Comparison of ENCODE assay signal across 8 cellular contexts in the genomic region with DNA sequence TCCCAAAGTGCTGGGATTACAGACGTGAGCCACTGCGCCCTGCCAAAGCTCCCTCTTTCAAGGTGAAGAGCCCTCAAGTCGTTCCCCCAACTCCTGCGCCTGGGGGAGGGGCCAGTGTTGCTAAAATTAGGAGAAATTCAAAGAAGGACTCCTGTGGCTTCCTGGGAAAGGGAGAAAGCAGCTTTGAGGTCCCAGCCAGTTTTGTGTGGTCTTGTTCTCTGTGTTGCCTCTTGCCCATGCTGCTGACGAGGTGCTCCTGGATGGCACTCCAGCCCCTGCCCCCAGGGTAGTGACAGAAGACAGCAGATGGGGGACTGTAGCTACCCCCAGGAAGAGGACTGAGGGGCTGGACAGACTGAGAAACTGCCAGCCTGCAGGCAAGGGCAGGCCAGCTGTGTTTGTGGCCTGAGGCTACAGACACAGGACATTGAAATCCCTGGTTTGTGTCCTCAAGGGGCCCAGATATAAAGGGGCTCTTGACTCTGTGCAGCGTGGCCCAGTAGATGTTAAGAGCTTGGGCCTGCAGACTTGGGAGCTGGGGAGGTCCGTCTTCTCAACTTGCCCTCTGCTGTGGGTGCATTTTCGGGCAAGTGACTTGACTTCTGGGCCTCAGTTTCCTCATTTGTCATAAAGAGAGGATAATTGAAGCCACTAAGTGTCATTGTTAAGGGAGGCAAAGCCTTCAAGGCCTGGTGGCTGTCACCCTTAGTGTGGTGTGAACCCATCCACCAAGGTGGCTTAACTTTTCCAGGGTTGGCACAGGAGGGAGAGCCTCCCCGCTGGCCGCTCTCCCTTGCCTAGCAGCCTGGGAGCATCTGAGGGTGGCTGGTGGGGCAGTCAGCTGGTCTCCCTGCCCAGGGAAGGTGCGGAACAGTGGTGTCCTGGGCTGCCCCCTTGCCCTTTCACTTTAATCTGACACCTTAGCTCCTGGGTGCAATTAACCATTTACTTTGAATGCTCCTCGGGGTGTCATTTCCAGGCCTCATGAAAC. TPM values are rescaled to one million over a fixed set of nuclear protein-coding genes. Genes with fewer than 3 reads are reported as not detected.
DNase-seq lines count a peak whose midpoint lies in the region; ATAC-seq, FAIRE-seq and TF ChIP-seq lines count a peak whose summit lies in the region.

No MANE protein-coding gene starts in this region.

- intact Hi-C loops in activated CD8-positive, alpha-beta T cell treated with anti-CD3 and anti-CD28 coated beads for 36 hours (cut with micrococcal nuclease) = loop anchor here (5.0 kb wide), 2 partner anchors 77 to 127 kb away; a partner anchor contains a TSS
- intact Hi-C loops in kidney (cut with DNase I) (no loop called here), Calu3 (cut with micrococcal nuclease; ENCODE audit: unreplicated experiment) (no loop called here)

- peak overlapping the region; percentile 96 for H3K4me3 Mint-ChIP-seq in activated naive CD4-positive, alpha-beta T cell treated with anti-CD3 and anti-CD28 coated beads, Interleukin-2, amount 10 ng/mL, durations not matched to agents 7 days and 5 days
- peak overlapping the region; percentile 96 for H3K4me3 Mint-ChIP-seq in activated CD8-positive, alpha-beta T cell treated with anti-CD3 and anti-CD28 coated beads for 36 hours
- H3K4me3 Mint-ChIP-seq in Calu3 (ENCODE audit: low read depth, unreplicated experiment) = no peak overlapping the region

- peak; percentile 40 for DNase-seq in activated naive CD4-positive, alpha-beta T cell treated with anti-CD3 and anti-CD28 coated beads, Interleukin-2, amount 10 ng/mL, durations not matched to agents 7 days and 5 days
- no peak for DNase-seq in activated naive CD4-positive, alpha-beta T cell treated with Interleukin-2 at 50 U/mL for 16 hours
- peak; percentile 60 for DNase-seq in activated CD8-positive, alpha-beta T cell treated with anti-CD3 and anti-CD28 coated beads for 36 hours
- DNase-seq in kidney (peak; percentile 66), RCC 7860 (ENCODE audit: low spot score) (no peak), SKM-1 treated with dmso at 0.1 percent for 144 hours (lab: John Stamatoyannopoulos, UW; ENCODE audit: unreplicated experiment) (no peak), Calu3 (no peak)

- 77% methylated on average over 12 of the region's 12 CpGs for WGBS in thymus

- BruUV-seq in Calu3 (replicated peaks; lab: Mats Ljungman, UMichigan) = no TSS peak

- H3K27ac ChIP-seq in kidney (ENCODE audit: low read depth in 2 of 2, low read length in 2 of 2) (no peak overlapping the region), thymus (ENCODE audit: low read depth) (peak overlapping the region; percentile 54)

- H3K27me3 Mint-ChIP-seq in activated naive CD4-positive, alpha-beta T cell treated with anti-CD3 and anti-CD28 coated beads, Interleukin-2, amount 10 ng/mL, durations not matched to agents 7 days and 5 days = peaks cover 10% of the 10 kb centered on the region
- H3K27me3 Mint-ChIP-seq in activated CD8-positive, alpha-beta T cell treated with anti-CD3 and anti-CD28 coated beads for 36 hours = no peaks in the 10 kb centered on the region
- no peaks in the 10 kb centered on the region for H3K27me3 Mint-ChIP-seq in Calu3 (ENCODE audit: unreplicated experiment)

- H3K36me3 Mint-ChIP-seq in activated naive CD4-positive, alpha-beta T cell treated with anti-CD3 and anti-CD28 coated beads, Interleukin-2, amount 10 ng/mL, durations not matched to agents 7 days and 5 days = peaks cover 56% of the 10 kb centered on the region
- H3K36me3 Mint-ChIP-seq in activated CD8-positive, alpha-beta T cell treated with anti-CD3 and anti-CD28 coated beads for 36 hours (ENCODE audit: low read depth) = peaks cover 56% of the 10 kb centered on the region
- peaks cover 83% of the 10 kb centered on the region for H3K36me3 Mint-ChIP-seq in Calu3 (ENCODE audit: insufficient read depth, unreplicated experiment)

- H3K9me3 Mint-ChIP-seq in activated naive CD4-positive, alpha-beta T cell treated with anti-CD3 and anti-CD28 coated beads, Interleukin-2, amount 10 ng/mL, durations not matched to agents 7 days and 5 days = no peaks in the 10 kb centered on the region
- H3K9me3 Mint-ChIP-seq in activated CD8-positive, alpha-beta T cell treated with anti-CD3 and anti-CD28 coated beads for 36 hours = no peaks in the 10 kb centered on the region
- no peaks in the 10 kb centered on the region for H3K9me3 Mint-ChIP-seq in Calu3 (ENCODE audit: low read depth, unreplicated experiment)

- H3K4me1 Mint-ChIP-seq in activated naive CD4-positive, alpha-beta T cell treated with anti-CD3 and anti-CD28 coated beads, Interleukin-2, amount 10 ng/mL, durations not matched to agents 7 days and 5 days = peaks cover 63% of the 10 kb centered on the region
- H3K4me1 Mint-ChIP-seq in activated CD8-positive, alpha-beta T cell treated with anti-CD3 and anti-CD28 coated beads for 36 hours (ENCODE audit: low read depth) = peaks cover 31% of the 10 kb centered on the region
- H3K4me1 Mint-ChIP-seq in Calu3 (ENCODE audit: low read depth, unreplicated experiment) = peaks cover 14% of the 10 kb centered on the region

- no peaks in the 10 kb centered on the region for H3K9me3 ChIP-seq in kidney (ENCODE audit: control insufficient read depth in 1 of 2, low read length in 2 of 2)
- no peaks in the 10 kb centered on the region for H3K9me3 ChIP-seq in thymus (ENCODE audit: control insufficient read depth)

- POLR2A ChIA-PET in activated CD8-positive, alpha-beta T cell treated with anti-CD3 and anti-CD28 coated beads for 36 hours (lab: Charles Lee) = interaction anchor here (0.7 to 28.3 kb wide), 18 partner anchors 10 to 394 kb away, joined by 3 to 960 read pairs (median 10); a partner anchor contains a TSS

- H3K27ac Mint-ChIP-seq in activated naive CD4-positive, alpha-beta T cell treated with anti-CD3 and anti-CD28 coated beads, Interleukin-2, amount 10 ng/mL, durations not matched to agents 7 days and 5 days = peak overlapping the region; percentile 99
- H3K27ac Mint-ChIP-seq in activated CD8-positive, alpha-beta T cell treated with anti-CD3 and anti-CD28 coated beads for 36 hours = peak overlapping the region; percentile 99
- H3K27ac Mint-ChIP-seq in Calu3 (ENCODE audit: unreplicated experiment) = no peak overlapping the region

- H3K9ac ChIP-seq in kidney (ENCODE audit: low read length in 2 of 2) = no peak overlapping the region

- TF ChIP-seq CTCF in activated CD8-positive, alpha-beta T cell treated with anti-CD3 and anti-CD28 coated beads for 36 hours (IDR thresholded peaks at IDR 0.05) = no peak
- no peak for TF ChIP-seq CTCF in kidney (IDR thresholded peaks at IDR 0.05; ENCODE audit: borderline replicate concordance, extremely low read depth, insufficient read depth)
- no peak for TF ChIP-seq CTCF in Calu3 (IDR thresholded peaks at IDR 0.05; ENCODE audit: unreplicated experiment)

- peaks cover 27 to 42% of the 10 kb centered on the region in 2 donors for H3K4me1 ChIP-seq in kidney (ENCODE audit: control insufficient read depth in 1 of 2, insufficient read depth in 1 of 2, low read depth in 1 of 2, low read length in 2 of 2)
- H3K4me1 ChIP-seq in thymus (ENCODE audit: control insufficient read depth, insufficient read depth, low read length) = peaks cover 46% of the 10 kb centered on the region

- H3K36me3 ChIP-seq in kidney (ENCODE audit: control insufficient read depth in 1 of 2, insufficient read depth in 2 of 2, low read length in 2 of 2) (no peaks in the 10 kb centered on the region), thymus (ENCODE audit: control insufficient read depth, insufficient read depth) (peaks cover 26% of the 10 kb centered on the region)

- FAIRE-seq in kidney (lab: Jason Lieb, UNC) (no peak), RCC 7860 (lab: Jason Lieb, UNC) (no peak)

- CTCF ChIA-PET in activated naive CD4-positive, alpha-beta T cell treated with anti-CD3 and anti-CD28 coated beads, Interleukin-2, amount 10 ng/mL, durations not matched to agents 7 days and 5 days (lab: Charles Lee) = interaction anchor here (1.0 to 2.0 kb wide), 9 partner anchors 10 to 148 kb away, joined by 3 to 13 read pairs (median 5); no protein-coding TSS in a partner anchor
- CTCF ChIA-PET in activated CD8-positive, alpha-beta T cell treated with anti-CD3 and anti-CD28 coated beads for 36 hours (lab: Charles Lee) = interaction anchor here (0.9 to 5.4 kb wide), 13 partner anchors 8 to 198 kb away, joined by 3 to 37 read pairs (median 5); a partner anchor contains a TSS
- CTCF ChIA-PET in Calu3 (lab: Charles Lee) = interaction anchor here (0.5 to 1.0 kb wide), 2 partner anchors 10 to 80 kb away, joined by 3 read pairs; no protein-coding TSS in a partner anchor

- no peak overlapping the region for H3K4me3 ChIP-seq in kidney (ENCODE audit: low read length in 2 of 2)
- no peak overlapping the region for H3K4me3 ChIP-seq in thymus (ENCODE audit: low read length)

- no peaks in the 10 kb centered on the region for H3K27me3 ChIP-seq in thymus (ENCODE audit: control insufficient read depth, insufficient read depth)

- no peak for ATAC-seq in activated CD8-positive, alpha-beta T cell treated with anti-CD3 and anti-CD28 coated beads for 36 hours

RNA-seq across cellular contexts. Expression of a gene that starts 4.1 kb away (rescaled TPM):
- total RNA-seq in activated CD8-positive, alpha-beta T cell treated with anti-CD3 and anti-CD28 coated beads for 36 hours = 100 to 1,000 TPM; 267 to 270 TPM
- 54.3 TPM for total RNA-seq in kidney
- polyA plus RNA-seq in kidney (ENCODE audit: insufficient read depth, low read depth, low replicate concordance) = 59.1 TPM
- 48.1 TPM for polyA plus RNA-seq in thymus
- 74.3 and 87.9 TPM in 2 replicates for total RNA-seq in Calu3 (2022)

RNA-seq across cellular contexts. Expression of a gene that starts 29.0 kb away (rescaled TPM):
- total RNA-seq in activated CD8-positive, alpha-beta T cell treated with anti-CD3 and anti-CD28 coated beads for 36 hours = 10 to 100 TPM; 37.2 to 44.5 TPM
- 4.8 TPM for total RNA-seq in kidney
- polyA plus RNA-seq in kidney (ENCODE audit: insufficient read depth, low read depth, low replicate concordance) = 12.4 TPM
- 1.6 TPM for polyA plus RNA-seq in thymus
- total RNA-seq in Calu3 (2022) = 15.3 and 17.6 TPM in 2 replicates

RNA-seq across cellular contexts. Expression of a gene that starts 38.8 kb away (rescaled TPM):
- total RNA-seq in activated CD8-positive, alpha-beta T cell treated with anti-CD3 and anti-CD28 coated beads for 36 hours = under 1 TPM; 0.49 to 0.52 TPM
- total RNA-seq in kidney (2.0 TPM), Calu3 (2022) (3.0 and 3.9 TPM in 2 replicates)
- polyA plus RNA-seq in kidney (ENCODE audit: insufficient read depth, low read depth, low replicate concordance) (2.5 TPM), thymus (7.3 TPM)

Comparison
In these comparisons a context has a peak if more than half of its experiments do, and no peak if none do; other contexts are left out.
1. DNase-seq: peak in activated naive CD4-positive, alpha-beta T cell treated with anti-CD3 and anti-CD28 coated beads, Interleukin-2, amount 10 ng/mL, durations not matched to agents 7 days and 5 days (single experiment), activated CD8-positive, alpha-beta T cell treated with anti-CD3 and anti-CD28 coated beads for 36 hours (single experiment) and kidney (single experiment); none in activated naive CD4-positive, alpha-beta T cell treated with Interleukin-2 at 50 U/mL for 16 hours (single experiment), RCC 7860 (single experiment), SKM-1 treated with dmso at 0.1 percent for 144 hours (single experiment) and Calu3 (single experiment).